ENCODE assay signal across 8 cellular contexts in the genomic region with DNA sequence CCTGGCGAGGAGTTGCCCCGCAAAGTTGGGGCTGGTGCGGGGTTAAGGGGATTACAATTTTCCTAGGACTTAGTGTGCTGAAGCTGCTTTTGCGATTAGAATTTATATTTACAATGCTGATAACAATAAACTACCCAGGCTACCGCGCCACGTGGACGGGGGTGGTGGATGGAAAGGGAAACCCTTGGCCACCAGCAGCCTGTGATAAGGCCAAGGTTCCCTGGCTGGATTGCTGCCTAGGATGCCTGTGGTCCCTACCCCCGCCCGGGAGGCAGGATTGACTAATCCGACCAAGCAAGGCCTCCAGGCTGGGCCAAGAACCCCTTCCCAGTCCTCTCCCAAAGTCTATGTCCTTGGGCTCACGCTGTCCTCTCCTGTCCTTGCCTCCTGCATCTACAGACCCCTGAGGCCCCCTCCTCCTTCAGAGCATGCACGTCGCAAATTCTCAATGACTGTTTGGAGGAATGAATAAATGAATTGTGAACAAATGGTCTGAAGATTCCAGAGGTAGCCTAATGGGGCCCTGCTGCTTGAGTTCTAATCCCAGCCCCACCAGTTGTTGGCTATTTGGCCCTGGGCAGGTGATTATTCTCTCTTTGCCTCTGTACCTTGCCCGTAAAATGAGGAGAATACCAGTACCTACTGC. TPM values are rescaled to one million over a fixed set of nuclear protein-coding genes. Genes with fewer than 3 reads are reported as not detected.
DNase-seq lines count a peak whose midpoint lies in the region; ATAC-seq and TF ChIP-seq lines count a peak whose summit lies in the region.

No MANE protein-coding gene starts in this region.

- peaks cover 28% of the 10 kb centered on the region for H3K9me3 ChIP-seq in HUES64 (ENCODE audit: insufficient read depth, low read depth, low read length)
- peaks cover 0 to 2% of the 10 kb centered on the region in 2 donors for H3K9me3 ChIP-seq in lung (ENCODE audit: control insufficient read depth in 2 of 2, insufficient read depth in 1 of 2, low read length in 1 of 2)
- no peaks in the 10 kb centered on the region for H3K9me3 ChIP-seq in thymus (ENCODE audit: control insufficient read depth)
- H3K9me3 ChIP-seq in effector memory CD4-positive, alpha-beta T cell (ENCODE audit: control insufficient read depth, low read length): no peaks in the 10 kb centered on the region

- ATAC-seq in lung (ENCODE audit: insufficient read depth, low FRiP score) (no peak), HG03135 (IDR thresholded peaks at IDR 0.05; ENCODE audit: unreplicated experiment) (no peak), HG03565 (IDR thresholded peaks at IDR 0.05; ENCODE audit: unreplicated experiment) (no peak), GM19324 (IDR thresholded peaks at IDR 0.05; ENCODE audit: low FRiP score, unreplicated experiment) (no peak)

- H3K9ac ChIP-seq in HUES64 (ENCODE audit: low read depth, low read length): peak overlapping the region; percentile 63

- no peak for TF ChIP-seq CTCF in lung (IDR thresholded peaks at IDR 0.05; ENCODE audit: control extremely low read depth, extremely low read depth)

- H3K27me3 ChIP-seq in HUES64 (ENCODE audit: insufficient read depth, low read length): no peaks in the 10 kb centered on the region
- no peaks in the 10 kb centered on the region for H3K27me3 ChIP-seq in lung (ENCODE audit: control insufficient read depth, insufficient read depth)
- H3K27me3 ChIP-seq in thymus (ENCODE audit: control insufficient read depth, insufficient read depth): peaks cover 12% of the 10 kb centered on the region
- H3K27me3 ChIP-seq in effector memory CD4-positive, alpha-beta T cell (replicated peaks; ENCODE audit: control insufficient read depth, insufficient read depth, low read length, poor library complexity, severe bottlenecking): peaks cover 10% of the 10 kb centered on the region

- 44% methylated on average over 11 of the region's 15 CpGs for WGBS in HUES64
- WGBS in lung, 2 donors: 23 to 24% methylated on average over 15 of the region's 15 CpGs
- 40% methylated on average over 15 of the region's 15 CpGs for WGBS in thymus

- H3K27ac ChIP-seq in HUES64 (ENCODE audit: low read depth, low read length) (peak overlapping the region; percentile 85), lung (ENCODE audit: low read depth in 1 of 2, low read length in 1 of 2) (peak overlapping the region in 1 of 2 donors; percentile 23), thymus (ENCODE audit: low read depth) (no peak overlapping the region)
- no peak overlapping the region for H3K27ac ChIP-seq in effector memory CD4-positive, alpha-beta T cell (ENCODE audit: insufficient read depth, low read length, poor library complexity, severe bottlenecking)

- DNase-seq in dermis blood vessel endothelial cell (peak; percentile 48), lung (ENCODE audit: low spot score) (peak; percentile 70)
- no peak for DNase-seq in effector memory CD4-positive, alpha-beta T cell

- no peaks in the 10 kb centered on the region for H3K36me3 ChIP-seq in HUES64 (ENCODE audit: insufficient read depth, low read length)
- no peaks in the 10 kb centered on the region for H3K36me3 ChIP-seq in lung (ENCODE audit: control insufficient read depth in 2 of 2, insufficient read depth in 2 of 2, low read length in 2 of 2)
- H3K36me3 ChIP-seq in thymus (ENCODE audit: control insufficient read depth, insufficient read depth): no peaks in the 10 kb centered on the region
- H3K36me3 ChIP-seq in effector memory CD4-positive, alpha-beta T cell (ENCODE audit: control insufficient read depth, insufficient read depth, low read length): no peaks in the 10 kb centered on the region

- H3K4me3 ChIP-seq in HUES64 (ENCODE audit: low read length) (peak overlapping the region; percentile 37), lung (peak overlapping the region; percentile 1), thymus (ENCODE audit: low read length) (peak overlapping the region; percentile 21)
- H3K4me3 ChIP-seq in effector memory CD4-positive, alpha-beta T cell (ENCODE audit: insufficient read depth, low read depth, low read length, poor library complexity, severe bottlenecking): no peak overlapping the region

- H3K4me1 ChIP-seq in HUES64 (ENCODE audit: insufficient read depth, low read length) (peaks cover 36% of the 10 kb centered on the region), lung (ENCODE audit: control insufficient read depth in 2 of 2, insufficient read depth in 2 of 2, low read length in 2 of 2) (peaks cover 0 to 9% of the 10 kb centered on the region in 2 donors), thymus (ENCODE audit: control insufficient read depth, insufficient read depth, low read length) (no peaks in the 10 kb centered on the region)
- H3K4me1 ChIP-seq in effector memory CD4-positive, alpha-beta T cell (ENCODE audit: control insufficient read depth, insufficient read depth, low read length, poor library complexity, severe bottlenecking): no peaks in the 10 kb centered on the region

RNA-seq across cellular contexts. Expression of gene CHKA, which starts 7.6 kb away (rescaled TPM):
- 34.9 TPM for polyA plus RNA-seq in HUES64 (2013, experiment 1 of 2)
- 33.0 TPM for polyA plus RNA-seq in HUES64 (2013, experiment 2 of 2)
- total RNA-seq in dermis blood vessel endothelial cell (32.8 and 38.4 TPM in 2 replicates), lung (10 to 100 TPM; 55.8 to 73.4 TPM)
- polyA plus RNA-seq in lung (10 to 100 TPM; 17.6 to 42.2 TPM), thymus (46.0 TPM)

Comparison
In these comparisons a context has a peak if more than half of its experiments do, and no peak if none do; other contexts are left out.
1. DNase-seq: peak in dermis blood vessel endothelial cell (single experiment) and lung (single experiment); none in effector memory CD4-positive, alpha-beta T cell (0 of 3).